In the genomic region with DNA sequence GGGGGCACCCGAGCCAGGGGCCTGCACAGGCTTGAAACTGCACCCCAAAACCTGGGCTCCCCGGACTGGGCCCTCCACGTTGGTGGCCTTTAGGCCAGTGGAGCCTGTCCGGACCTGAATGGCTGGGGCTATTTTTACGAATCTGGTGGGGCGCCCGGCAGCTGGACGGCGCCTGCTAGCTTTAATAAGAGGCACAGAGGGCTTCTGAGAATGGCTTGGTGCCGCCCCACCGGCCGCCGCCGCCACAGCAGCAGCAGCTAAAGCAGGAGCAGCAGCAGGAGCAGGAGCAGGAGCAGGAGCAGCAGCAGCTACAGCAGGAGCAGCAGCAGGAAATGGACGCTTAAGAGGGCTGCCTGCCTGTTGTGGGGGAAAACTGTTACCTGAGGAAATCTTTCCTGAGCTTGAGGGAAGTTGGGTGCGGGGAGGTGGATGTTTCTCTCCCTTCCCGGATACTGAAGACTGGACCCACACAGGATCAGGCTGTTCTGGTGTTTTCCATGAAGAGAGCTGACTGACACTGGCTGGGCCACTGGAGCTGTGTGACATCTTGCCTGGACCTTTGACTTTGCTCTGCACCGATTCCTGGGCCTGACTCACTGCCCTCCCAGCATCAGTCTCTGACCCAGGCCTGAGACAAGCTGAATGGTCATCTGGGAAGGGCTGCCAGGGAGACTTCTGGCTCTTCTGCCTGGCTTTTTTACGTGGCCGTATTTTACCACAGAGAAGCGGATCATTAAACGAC, we compare ENCODE assay signal across 5 cellular contexts. TPM values are rescaled to one million over a fixed set of nuclear protein-coding genes. Genes with fewer than 3 reads are reported as not detected.
"Had no signal": no experiment of that assay in that cellular context is flagged by ENCODE, and none has a peak within 500 bp of the region (broad histone marks: within the 10 kb centered on the region; RNA-seq: fewer than 3 reads in every experiment).

No MANE protein-coding gene starts in this region.

RNA-seq across cellular contexts. Expression of a gene that starts 2.2 kb away (rescaled TPM):
- total RNA-seq: activated CD8-positive, alpha-beta T cell treated with anti-CD3 and anti-CD28 coated beads, Interleukin-2, amount 10 ng/mL, durations not matched to agents 7 days and 5 days; body of pancreas; MCF 10A; Peyer's patch; SJSA1 had no signal

RNA-seq across cellular contexts. Expression of a gene that starts 48.8 kb away (rescaled TPM):
- total RNA-seq: activated CD8-positive, alpha-beta T cell treated with anti-CD3 and anti-CD28 coated beads, Interleukin-2, amount 10 ng/mL, durations not matched to agents 7 days and 5 days; MCF 10A; SJSA1 had no signal
